Comparison of ENCODE assay signal across 1 cellular context in the genomic region with DNA sequence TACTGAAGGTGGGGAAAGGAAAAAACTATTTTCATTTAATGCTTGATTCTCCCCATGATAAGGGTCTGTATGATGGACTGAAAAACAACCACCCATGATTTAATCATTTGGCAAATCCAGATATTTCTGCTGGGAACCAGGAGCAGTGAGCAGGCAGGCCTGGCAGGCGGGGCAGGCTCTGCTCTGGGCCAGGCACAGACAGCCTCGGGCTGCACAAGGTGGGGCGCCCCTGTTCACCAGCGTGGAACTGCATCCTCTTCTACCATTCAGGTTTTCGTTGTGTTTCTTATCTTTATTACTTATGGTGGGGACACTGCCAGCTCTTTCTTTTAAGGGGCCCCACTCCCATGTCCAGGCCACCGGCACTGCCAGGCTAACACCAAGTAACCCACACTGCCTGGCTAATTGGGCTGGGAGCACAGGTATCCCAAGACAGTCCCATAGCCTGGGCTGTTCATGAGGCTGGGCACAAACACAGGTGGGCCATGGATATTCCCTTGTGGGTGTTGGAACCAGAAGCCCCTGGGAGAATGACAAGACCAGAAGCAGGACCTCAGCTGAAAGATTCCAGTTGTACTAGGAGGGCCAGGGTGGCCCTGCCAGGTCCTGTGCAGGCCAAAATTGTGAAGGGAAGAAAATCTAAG.
TF ChIP-seq lines count a peak whose summit lies in the region.

No MANE protein-coding gene starts in this region.

TF ChIP-seq in WTC11, 78 proteins besides CTCF, POLR2A, EP300 and RAD21 (continued from another document):
- TF ChIP-seq ATF2 (CRISPR knock-in tag; IDR thresholded peaks at IDR 0.05; ENCODE audit: borderline replicate concordance, low read depth) = no peak
- TF ChIP-seq ZBTB21 (CRISPR knock-in tag; IDR thresholded peaks at IDR 0.05; ENCODE audit: borderline replicate concordance) = no peak
- TF ChIP-seq IRF2 (CRISPR knock-in tag; IDR thresholded peaks at IDR 0.05; ENCODE audit: borderline replicate concordance, low read depth) = no peak
- TF ChIP-seq KAT7 (CRISPR knock-in tag; IDR thresholded peaks at IDR 0.05; ENCODE audit: borderline replicate concordance) = no peak
- no peak for TF ChIP-seq ZNF532 (CRISPR knock-in tag; IDR thresholded peaks at IDR 0.05; ENCODE audit: borderline replicate concordance)
- TF ChIP-seq, protein P1, sequence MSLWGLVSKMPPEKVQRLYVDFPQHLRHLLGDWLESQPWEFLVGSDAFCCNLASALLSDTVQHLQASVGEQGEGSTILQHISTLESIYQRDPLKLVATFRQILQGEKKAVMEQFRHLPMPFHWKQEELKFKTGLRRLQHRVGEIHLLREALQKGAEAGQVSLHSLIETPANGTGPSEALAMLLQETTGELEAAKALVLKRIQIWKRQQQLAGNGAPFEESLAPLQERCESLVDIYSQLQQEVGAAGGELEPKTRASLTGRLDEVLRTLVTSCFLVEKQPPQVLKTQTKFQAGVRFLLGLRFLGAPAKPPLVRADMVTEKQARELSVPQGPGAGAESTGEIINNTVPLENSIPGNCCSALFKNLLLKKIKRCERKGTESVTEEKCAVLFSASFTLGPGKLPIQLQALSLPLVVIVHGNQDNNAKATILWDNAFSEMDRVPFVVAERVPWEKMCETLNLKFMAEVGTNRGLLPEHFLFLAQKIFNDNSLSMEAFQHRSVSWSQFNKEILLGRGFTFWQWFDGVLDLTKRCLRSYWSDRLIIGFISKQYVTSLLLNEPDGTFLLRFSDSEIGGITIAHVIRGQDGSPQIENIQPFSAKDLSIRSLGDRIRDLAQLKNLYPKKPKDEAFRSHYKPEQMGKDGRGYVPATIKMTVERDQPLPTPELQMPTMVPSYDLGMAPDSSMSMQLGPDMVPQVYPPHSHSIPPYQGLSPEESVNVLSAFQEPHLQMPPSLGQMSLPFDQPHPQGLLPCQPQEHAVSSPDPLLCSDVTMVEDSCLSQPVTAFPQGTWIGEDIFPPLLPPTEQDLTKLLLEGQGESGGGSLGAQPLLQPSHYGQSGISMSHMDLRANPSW (CRISPR knock-in tag; conservative IDR thresholded peaks at IDR 0.05; ENCODE audit: low read depth) = no peak
- TF ChIP-seq CDX4 (CRISPR knock-in tag; IDR thresholded peaks at IDR 0.05; ENCODE audit: borderline replicate concordance) = no peak
- no peak for TF ChIP-seq EMX1 (CRISPR knock-in tag; IDR thresholded peaks at IDR 0.05)
